In genomic region chr6:35503534-35503933, GRCh38 we compare ENCODE assay signal across 22 cellular contexts. TPM values are rescaled to one million over a fixed set of nuclear protein-coding genes. Genes with fewer than 3 reads are reported as not detected.
A peak's percentile ranks its signal among the peaks of the same experiment; 100 is the strongest.
DNase-seq lines count a peak whose midpoint lies in the region; ATAC-seq and TF ChIP-seq lines count a peak whose summit lies in the region.
"Had no signal": no experiment of that assay in that cellular context is flagged by ENCODE, and none has a peak within 500 bp of the region (broad histone marks: within the 10 kb centered on the region; RNA-seq: fewer than 3 reads in every experiment).

No MANE protein-coding gene starts in this region.

- H3K4me3 ChIP-seq in SJCRH30 (no peak overlapping the region), neuronal stem cell (ENCODE audit: low read length in 2 of 2) (no peak overlapping the region), gastroesophageal sphincter (no peak overlapping the region), MM.1S (ENCODE audit: low read length) (no peak overlapping the region)

- peaks cover 17% of the 10 kb centered on the region for H3K4me1 ChIP-seq in SJCRH30
- H3K4me1 ChIP-seq in neuronal stem cell (ENCODE audit: control insufficient read depth in 2 of 2, insufficient read depth in 1 of 2, low read depth in 1 of 2, low read length in 2 of 2) = peaks cover 13 to 15% of the 10 kb centered on the region in 2 donors
- peaks cover 0 to 5% (median under 1%) of the 10 kb centered on the region in 3 donors for H3K4me1 ChIP-seq in gastroesophageal sphincter
- no peaks in the 10 kb centered on the region for H3K4me1 ChIP-seq in MM.1S (ENCODE audit: low read length)

- ATAC-seq in gastroesophageal sphincter (no peak), HG02759 (IDR thresholded peaks at IDR 0.05; ENCODE audit: unreplicated experiment) (no peak)
- ATAC-seq: CD8-positive, alpha-beta T cell; T-cell had no signal

- peak overlapping the region; percentile 52 for H2BK12ac ChIP-seq in neuronal stem cell (ENCODE audit: low read length)

- peak overlapping the region; percentile 29 for H3K23ac ChIP-seq in neuronal stem cell (ENCODE audit: low read depth, low read length, poor library complexity)

- peak overlapping the region; percentile 58 for H3K18ac ChIP-seq in neuronal stem cell (ENCODE audit: low read length)

- H3K9me2 ChIP-seq in MM.1S (replicated peaks; ENCODE audit: insufficient read depth, low read length) = no peaks in the 10 kb centered on the region

- H3K9ac ChIP-seq in neuronal stem cell (ENCODE audit: low read depth, low read length, poor library complexity) (no peak overlapping the region), MM.1S (ENCODE audit: low read length) (no peak overlapping the region)

- no peaks in the 10 kb centered on the region for H4K20me1 ChIP-seq in MM.1S (ENCODE audit: insufficient read depth, low read length)

- peak overlapping the region; percentile 4 for H2BK15ac ChIP-seq in neuronal stem cell (ENCODE audit: low read length)

- H3K4me2 ChIP-seq in neuronal stem cell (ENCODE audit: insufficient read depth, low read length, poor library complexity, severe bottlenecking) (no peak overlapping the region), MM.1S (ENCODE audit: low read depth, low read length) (no peak overlapping the region)

- H2AFZ ChIP-seq in neuronal stem cell (ENCODE audit: low read length) (no peak overlapping the region), MM.1S (ENCODE audit: low read length) (no peak overlapping the region)

- H3K4ac ChIP-seq in neuronal stem cell (ENCODE audit: low read length) = no peak overlapping the region

- no peak overlapping the region for H4K91ac ChIP-seq in neuronal stem cell (ENCODE audit: low read depth, low read length, poor library complexity)

- no peaks in the 10 kb centered on the region for H3F3A ChIP-seq in MM.1S (ENCODE audit: insufficient read depth, low read length)

- H2AK5ac ChIP-seq in neuronal stem cell (ENCODE audit: low read depth, low read length) = peak overlapping the region; percentile 40

- H2BK120ac ChIP-seq in neuronal stem cell (ENCODE audit: low read depth, low read length) = no peak overlapping the region

- H3K27ac ChIP-seq in SJCRH30 (no peak overlapping the region), neuronal stem cell (replicated peaks; ENCODE audit: low read length) (no peak overlapping the region), gastroesophageal sphincter (no peak overlapping the region), MM.1S (ENCODE audit: low read length) (no peak overlapping the region)
- H3K27ac ChIP-seq: 22Rv1 had no signal

- no peaks in the 10 kb centered on the region for H3K36me3 ChIP-seq in SJCRH30
- H3K36me3 ChIP-seq in neuronal stem cell (replicated peaks in 1 of 2; ENCODE audit: control insufficient read depth in 2 of 2, insufficient read depth in 2 of 2, low read length in 2 of 2) = no peaks in the 10 kb centered on the region
- H3K36me3 ChIP-seq in gastroesophageal sphincter = no peaks in the 10 kb centered on the region
- H3K36me3 ChIP-seq in MM.1S (replicated peaks; ENCODE audit: insufficient read depth, low read length) = no peaks in the 10 kb centered on the region

- no peak overlapping the region for H2BK5ac ChIP-seq in neuronal stem cell (ENCODE audit: low read length)

- no peak overlapping the region for H4K8ac ChIP-seq in neuronal stem cell (ENCODE audit: low read depth, low read length)

- no peak for TF ChIP-seq EP300 in gastroesophageal sphincter (IDR thresholded peaks at IDR 0.05)

- DNase-seq in DMS 273 (lab: John Stamatoyannopoulos, UW; ENCODE audit: unreplicated experiment) (peak; percentile 65), DMS 273 treated with DMSO at 0.1 percent for 48 hours (lab: John Stamatoyannopoulos, UW) (no peak), LHCN-M2 (ENCODE audit: low read depth) (peak; percentile 15), SJCRH30 (peak; percentile 36 to 58), neuronal stem cell (ENCODE audit: low spot score) (no peak), MM.1S (no peak)
- DNase-seq: ACHN; C1 segment of cervical spinal cord; CD8-positive, alpha-beta T cell; DMS53; GF-D8; IMR-90; NCI-H1417; NCI-H1694 treated with DMSO at 0.1 percent for 48 hours; NCI-H2081 treated with DMSO at 0.1 percent for 48 hours; NCI-H446; NK-92 treated with Interleukin-12 subunit alpha and Interleukin-12 subunit beta, amount 100 ng/mL, for 24 hours; T-cell had no signal

- H3K79me1 ChIP-seq in neuronal stem cell (ENCODE audit: low read depth, low read length) = no peaks in the 10 kb centered on the region

- TF ChIP-seq POLR2A in gastroesophageal sphincter (IDR thresholded peaks at IDR 0.05) = no peak

- no peaks in the 10 kb centered on the region for H3K79me2 ChIP-seq in MM.1S (ENCODE audit: low read length)

- H3K9me3 ChIP-seq in SJCRH30 (replicated peaks) (0 out of 2 replicates have a peak, but pooled peaks cover 5% of the 10 kb centered on the region), neuronal stem cell (replicated peaks in 1 of 2; ENCODE audit: control insufficient read depth in 2 of 2, insufficient read depth in 1 of 2, low read depth in 1 of 2, low read length in 2 of 2) (no peaks in the 10 kb centered on the region), gastroesophageal sphincter (no peaks in the 10 kb centered on the region), MM.1S (replicated peaks; ENCODE audit: insufficient read depth, low read length) (no peaks in the 10 kb centered on the region)

- H3K27me3 ChIP-seq in SJCRH30 = peaks cover 3% of the 10 kb centered on the region
- no peaks in the 10 kb centered on the region for H3K27me3 ChIP-seq in neuronal stem cell (ENCODE audit: control insufficient read depth in 3 of 3, insufficient read depth in 3 of 3, low read depth in 1 of 3, low read length in 3 of 3)
- H3K27me3 ChIP-seq in gastroesophageal sphincter = peaks cover 53% of the 10 kb centered on the region
- H3K27me3 ChIP-seq in MM.1S (replicated peaks; ENCODE audit: insufficient read depth, low read length) = 0 out of 2 replicates have a peak, but pooled peaks cover 7% of the 10 kb centered on the region

- TF ChIP-seq CTCF in gastroesophageal sphincter (IDR thresholded peaks at IDR 0.05) (no peak), MM.1S (IDR thresholded peaks at IDR 0.05; ENCODE audit: low read length) (no peak)

- H3K14ac ChIP-seq in neuronal stem cell (ENCODE audit: low read length) = no peak overlapping the region

- WGBS in neuronal stem cell (ENCODE audit: extremely low coverage in 2 of 2, insufficient read length in 2 of 2, insufficient replicate concordance in 1 of 2), 2 donors = no CpG with 5 or more reads among the region's 15 CpGs
- 67% methylated on average over 3 of the region's 15 CpGs; no CpG with 5 or more reads in 1 of the 2 donors for WGBS in gastroesophageal sphincter (ENCODE audit: low coverage in 1 of 2), 2 donors

RNA-seq across cellular contexts. Expression of gene TEAD3, which starts 6.7 kb away (rescaled TPM):
- total RNA-seq in LHCN-M2 (2014; rRNA removed) = 16.8 and 17.5 TPM in 2 replicates
- 42.5 TPM for polyA plus RNA-seq in LHCN-M2 (2012)
- 8.4 and 8.8 TPM in 2 replicates for total RNA-seq in SJCRH30 (2014; rRNA removed; shearing (Covaris generic))
- 37.2 TPM for polyA plus RNA-seq in neuronal stem cell (2013, experiment 1 of 2)
- polyA plus RNA-seq in neuronal stem cell (2013, experiment 2 of 2) = 37.9 TPM
- 100 to 1,000 TPM in 1 of 4 donors, 10 to 100 TPM in 3; 58.3 to 122 (median 72.5) TPM for total RNA-seq in gastroesophageal sphincter
- total RNA-seq: CD8-positive, alpha-beta T cell had no signal

RNA-seq across cellular contexts. Expression of gene TULP1, which starts 9.2 kb away (rescaled TPM):
- not detected in 2 replicates for total RNA-seq in LHCN-M2 (2014; rRNA removed)
- polyA plus RNA-seq in LHCN-M2 (2012) = 0.07 TPM
- 0.15 TPM in 1 of 2 replicates, not detected in the other for total RNA-seq in SJCRH30 (2014; rRNA removed; shearing (Covaris generic))
- 2.8 TPM for polyA plus RNA-seq in neuronal stem cell (2013, experiment 1 of 2)
- 2.3 TPM for polyA plus RNA-seq in neuronal stem cell (2013, experiment 2 of 2)
- under 1 TPM in 1 of 4 donors, not detected in 3; 0.89 TPM for total RNA-seq in gastroesophageal sphincter
- total RNA-seq: CD8-positive, alpha-beta T cell; IMR-90; MCF 10A; T-cell had no signal
- polyA plus RNA-seq: IMR-90 had no signal

RNA-seq across cellular contexts. Expression of gene RPL10A, which starts 35.3 kb away (rescaled TPM):
- total RNA-seq in LHCN-M2 (2014; rRNA removed) = 1,186 and 1,216 TPM in 2 replicates
- 2,067 TPM for polyA plus RNA-seq in LHCN-M2 (2012)
- 2,010 and 2,016 TPM in 2 replicates for total RNA-seq in SJCRH30 (2014; rRNA removed; shearing (Covaris generic))
- 2,893 TPM for polyA plus RNA-seq in neuronal stem cell (2013, experiment 1 of 2)
- 2,832 TPM for polyA plus RNA-seq in neuronal stem cell (2013, experiment 2 of 2)
- 1,000 to 10,000 TPM in 3 of 4 donors, 100 to 1,000 TPM in 1; 870 to 1,936 (median 1,411) TPM for total RNA-seq in gastroesophageal sphincter

RNA-seq across cellular contexts. Expression of gene FANCE, which starts 51.4 kb away (rescaled TPM):
- total RNA-seq in LHCN-M2 (2014; rRNA removed) = 12.8 and 14.6 TPM in 2 replicates
- 8.8 TPM for polyA plus RNA-seq in LHCN-M2 (2012)
- total RNA-seq in SJCRH30 (2014; rRNA removed; shearing (Covaris generic)) = 10.5 and 10.9 TPM in 2 replicates
- polyA plus RNA-seq in neuronal stem cell (2013, experiment 1 of 2) = 8.9 TPM
- 8.3 TPM for polyA plus RNA-seq in neuronal stem cell (2013, experiment 2 of 2)
- 1 to 10 TPM; 2.6 to 5.0 (median 3.8) TPM for total RNA-seq in gastroesophageal sphincter

Comparison
In these comparisons a context has a peak if more than half of its experiments do, and no peak if none do; other contexts are left out.
1. DNase-seq: peak in DMS 273 (single experiment), LHCN-M2 (single experiment) and SJCRH30 (2 of 2); none in DMS 273 treated with DMSO at 0.1 percent for 48 hours (single experiment), neuronal stem cell (single experiment) and MM.1S (single experiment).